In genomic region chr4:123403205-123403604, GRCh38 we compare ENCODE assay signal across 12 cellular contexts. TPM values are rescaled to one million over a fixed set of nuclear protein-coding genes. Genes with fewer than 3 reads are reported as not detected.
A peak's percentile ranks its signal among the peaks of the same experiment; 100 is the strongest.
DNase-seq lines count a peak whose midpoint lies in the region; ATAC-seq and TF ChIP-seq lines count a peak whose summit lies in the region.
"Had no signal": no experiment of that assay in that cellular context is flagged by ENCODE, and none has a peak within 500 bp of the region (broad histone marks: within the 10 kb centered on the region; RNA-seq: fewer than 3 reads in every experiment).

No MANE protein-coding gene starts in this region.

- H3K27me3 Mint-ChIP-seq in Calu3 (ENCODE audit: unreplicated experiment), result no peaks in the 10 kb centered on the region
- H3K27me3 Mint-ChIP-seq in brain, result peaks cover 17% of the 10 kb centered on the region
- peaks cover 5% of the 10 kb centered on the region for H3K27me3 Mint-ChIP-seq in neural crest cell (ENCODE audit: low read depth)
- H3K27me3 Mint-ChIP-seq in activated CD4-positive, alpha-beta T cell treated with anti-CD3 and anti-CD28 coated beads, Interleukin-2, amount 10 ng/mL, durations not matched to agents 7 days and 5 days, result peaks cover 4% of the 10 kb centered on the region

- H3K9ac ChIP-seq in IMR-90 (ENCODE audit: low read depth, low read length), result no peak overlapping the region

- peaks cover 8% of the 10 kb centered on the region; the same call in 1 of the 2 replicates for H3K9me1 ChIP-seq in IMR-90 (ENCODE audit: insufficient read depth, low read length)

- intact Hi-C loops in Calu3 (cut with micrococcal nuclease; ENCODE audit: unreplicated experiment), result no loop called here
- intact Hi-C loops in IMR-90 (cut with micrococcal nuclease), result no loop called here
- intact Hi-C loops in tibial artery (cut with DNase I; ENCODE audit: low total_unique reads), result loop anchor here (10.0 kb wide), 1 partner anchor 702 kb away; no protein-coding TSS in a partner anchor

- H3K36me3 Mint-ChIP-seq in Calu3 (ENCODE audit: insufficient read depth, unreplicated experiment) (peaks cover 62% of the 10 kb centered on the region), brain (peaks cover 58% of the 10 kb centered on the region), neural crest cell (ENCODE audit: low read depth) (peaks cover 34% of the 10 kb centered on the region)
- H3K36me3 Mint-ChIP-seq in activated CD4-positive, alpha-beta T cell treated with anti-CD3 and anti-CD28 coated beads, Interleukin-2, amount 10 ng/mL, durations not matched to agents 7 days and 5 days (ENCODE audit: low read depth), result peaks cover 29% of the 10 kb centered on the region

- no peak for TF ChIP-seq POLR2A in IMR-90 (IDR thresholded peaks at IDR 0.05; ENCODE audit: low read depth, low read length)

- H3K27me3 ChIP-seq in IMR-90 (ENCODE audit: control insufficient read depth, insufficient read depth, low read length), result no peaks in the 10 kb centered on the region
- H3K27me3 ChIP-seq in tibial artery, result no peaks in the 10 kb centered on the region

- H3K18ac ChIP-seq in IMR-90 (ENCODE audit: low read depth, low read length), result peak overlapping the region; percentile 15; the same call in 1 of the 2 replicates

- dilution Hi-C loops in IMR-90 (cut with HindIII; ENCODE audit: low sequenced_read_pairs, unreplicated experiment), result no loop called here

- TF ChIP-seq RAD21 in IMR-90 (IDR thresholded peaks at IDR 0.05; ENCODE audit: low read length), result no peak

- no peak overlapping the region for H2BK20ac ChIP-seq in IMR-90 (ENCODE audit: low read depth, low read length)

- no peak overlapping the region for H4K5ac ChIP-seq in IMR-90 (ENCODE audit: low read depth, low read length)

- no peak overlapping the region for H2BK5ac ChIP-seq in IMR-90 (ENCODE audit: low read depth, low read length, poor library complexity, severe bottlenecking)

- BruUV-seq in Calu3 (replicated peaks; lab: Mats Ljungman, UMichigan) (no TSS peak), IMR-90 (replicated peaks; lab: Mats Ljungman, UMichigan) (no TSS peak)

- H3K56ac ChIP-seq in IMR-90 (ENCODE audit: extremely low read depth, insufficient read depth, low read length), result no peak overlapping the region

- no peak overlapping the region for H2BK15ac ChIP-seq in IMR-90 (ENCODE audit: low read depth, low read length)

- no peak overlapping the region for H3K14ac ChIP-seq in IMR-90 (replicated peaks; ENCODE audit: low read depth, low read length)

- ATAC-seq in IMR-90 (ENCODE audit: low read depth), result no peak

- no peak overlapping the region for H4K8ac ChIP-seq in IMR-90 (ENCODE audit: low read depth in 2 of 2, low read length in 2 of 2)

- no peak overlapping the region for H3K4ac ChIP-seq in IMR-90 (ENCODE audit: low read depth, low read length)

- H3K27ac Mint-ChIP-seq in Calu3 (ENCODE audit: unreplicated experiment) (no peak overlapping the region), brain (peak overlapping the region in 3 of 5 experiments; percentile 96 to 100 (median 99)), neural crest cell (ENCODE audit: unreplicated experiment) (no peak overlapping the region)
- H3K27ac Mint-ChIP-seq in activated CD4-positive, alpha-beta T cell treated with anti-CD3 and anti-CD28 coated beads, Interleukin-2, amount 10 ng/mL, durations not matched to agents 7 days and 5 days, result no peak overlapping the region
- H3K27ac Mint-ChIP-seq: activated naive CD4-positive, alpha-beta T cell treated with anti-CD3 and anti-CD28 coated beads, Interleukin-2, amount 10 ng/mL, durations not matched to agents 7 days and 5 days had no signal

- H3K4me3 Mint-ChIP-seq in Calu3 (ENCODE audit: low read depth, unreplicated experiment) (peak overlapping the region; percentile 82), brain (peak overlapping the region; percentile 28 to 96 (median 90)), neural crest cell (peak overlapping the region; percentile 98)
- no peak overlapping the region for H3K4me3 Mint-ChIP-seq in activated CD4-positive, alpha-beta T cell treated with anti-CD3 and anti-CD28 coated beads, Interleukin-2, amount 10 ng/mL, durations not matched to agents 7 days and 5 days
- H3K4me3 Mint-ChIP-seq: activated naive CD4-positive, alpha-beta T cell treated with anti-CD3 and anti-CD28 coated beads, Interleukin-2, amount 10 ng/mL, durations not matched to agents 7 days and 5 days had no signal

- POLR2A ChIA-PET in IMR-90 (lab: Charles Lee; ENCODE audit: unreplicated experiment), result no interaction called here
- POLR2A ChIA-PET in activated CD4-positive, alpha-beta T cell treated with anti-CD3 and anti-CD28 coated beads, Interleukin-2, amount 10 ng/mL, durations not matched to agents 7 days and 5 days (lab: Charles Lee), result interaction anchor here (1.0 kb wide), 1 partner anchor 41 kb away, joined by 3 read pairs; no protein-coding TSS in a partner anchor

- CTCF ChIA-PET in Calu3 (lab: Charles Lee) (no interaction called here), IMR-90 (lab: Yijun Ruan, JAX) (no interaction called here)
- CTCF ChIA-PET in activated CD4-positive, alpha-beta T cell treated with anti-CD3 and anti-CD28 coated beads, Interleukin-2, amount 10 ng/mL, durations not matched to agents 7 days and 5 days (lab: Charles Lee), result interaction anchor here (1.0 kb wide), 2 partner anchors 11 to 15 kb away, joined by 3 read pairs; no protein-coding TSS in a partner anchor

- H3K36me3 ChIP-seq in IMR-90 (ENCODE audit: control insufficient read depth, insufficient read depth, low read length) (peaks cover 30% of the 10 kb centered on the region), tibial artery (peaks cover 19 to 26% (median 26%) of the 10 kb centered on the region in 3 donors)

- H3K9me3 ChIP-seq in IMR-90 (ENCODE audit: control insufficient read depth, insufficient read depth, low read length) (no peaks in the 10 kb centered on the region), tibial artery (no peaks in the 10 kb centered on the region)

- H3K4me1 ChIP-seq in IMR-90 (ENCODE audit: control insufficient read depth, insufficient read depth, low read length), result no peaks in the 10 kb centered on the region; the same call in none of the 2 replicates
- H3K4me1 ChIP-seq in tibial artery, result peaks cover 0 to 54% (median 18%) of the 10 kb centered on the region in 4 donors

- H2BK120ac ChIP-seq in IMR-90 (ENCODE audit: low read depth, low read length), result no peak overlapping the region

- no peak overlapping the region for H3K4me3 ChIP-seq in IMR-90 (ENCODE audit: insufficient read depth, low read depth, low read length)
- peak overlapping the region in 1 of 2 donors; percentile 93 for H3K4me3 ChIP-seq in tibial artery

- in situ Hi-C loops in IMR-90 (cut with MboI; ENCODE audit: low sequenced_read_pairs), result no loop called here

- no CpG with 5 or more reads among the region's 2 CpGs for WGBS in IMR-90 (ENCODE audit: extremely low coverage in 2 of 2, insufficient read length in 1 of 2), 2 experiments

- DNase-seq in Calu3, result no peak
- no peak for DNase-seq in IMR-90
- DNase-seq in neural crest cell (ENCODE audit: low read depth, low spot score), result no peak
- DNase-seq in tibial artery, result no peak
- no peak for DNase-seq in activated gamma-delta T cell treated with Interleukin-2 at 50 U/mL for 16 hours
- no peak for DNase-seq in hepatic stellate cell (ENCODE audit: low spot score)
- no peak for DNase-seq in activated CD4-positive, alpha-beta T cell treated with anti-CD3 and anti-CD28 coated beads, Interleukin-2, amount 10 ng/mL, durations not matched to agents 7 days and 5 days
- DNase-seq: activated naive CD4-positive, alpha-beta T cell treated with anti-CD3 and anti-CD28 coated beads, Interleukin-2, amount 10 ng/mL, durations not matched to agents 7 days and 5 days; DMS153; NCI-H2107; occipital lobe had no signal

- TF ChIP-seq CTCF in Calu3 (IDR thresholded peaks at IDR 0.05; ENCODE audit: unreplicated experiment), result no peak
- no peak for TF ChIP-seq CTCF in IMR-90 (conservative IDR thresholded peaks at IDR 0.05; ENCODE audit: low read depth, low read length)
- no peak for TF ChIP-seq CTCF in brain (conservative IDR thresholded peaks at IDR 0.05)
- TF ChIP-seq CTCF in neural crest cell (conservative IDR thresholded peaks at IDR 0.05), result no peak
- no peak for TF ChIP-seq CTCF in tibial artery (IDR thresholded peaks at IDR 0.05)

- H3K23ac ChIP-seq in IMR-90 (ENCODE audit: low read depth, low read length), result no peak overlapping the region

- H3K4me2 ChIP-seq in IMR-90 (ENCODE audit: low read depth, low read length), result 0 out of 2 replicates have a peak overlapping the region, but pooled peaks have one; percentile 6

- no peaks in the 10 kb centered on the region for H3K9me3 Mint-ChIP-seq in Calu3 (ENCODE audit: low read depth, unreplicated experiment)
- H3K9me3 Mint-ChIP-seq in brain, result peaks cover 0 to 3% (median 0%) of the 10 kb centered on the region in 5 experiments
- no peaks in the 10 kb centered on the region for H3K9me3 Mint-ChIP-seq in neural crest cell
- no peaks in the 10 kb centered on the region for H3K9me3 Mint-ChIP-seq in activated CD4-positive, alpha-beta T cell treated with anti-CD3 and anti-CD28 coated beads, Interleukin-2, amount 10 ng/mL, durations not matched to agents 7 days and 5 days
- H3K9me3 Mint-ChIP-seq: activated naive CD4-positive, alpha-beta T cell treated with anti-CD3 and anti-CD28 coated beads, Interleukin-2, amount 10 ng/mL, durations not matched to agents 7 days and 5 days had no signal

- H4K20me1 ChIP-seq in IMR-90 (ENCODE audit: insufficient read depth, low read length), result no peaks in the 10 kb centered on the region

- H2AK9ac ChIP-seq in IMR-90 (replicated peaks; ENCODE audit: low read depth, low read length, poor library complexity), result no peak overlapping the region

- no peak overlapping the region for H2AK5ac ChIP-seq in IMR-90 (ENCODE audit: low read depth, low read length)

- H3K27ac ChIP-seq in IMR-90 (ENCODE audit: insufficient read depth, low read length) (no peak overlapping the region), tibial artery (no peak overlapping the region)

- no peak overlapping the region for H2AFZ ChIP-seq in IMR-90 (replicated peaks; ENCODE audit: low read length, poor library complexity)

- H3K79me1 ChIP-seq in IMR-90 (ENCODE audit: low read depth in 1 of 2, low read length in 2 of 2), result peaks cover 9 to 42% of the 10 kb centered on the region in 2 experiments; a peak in 3 of 4 replicates

- H3K4me1 Mint-ChIP-seq in Calu3 (ENCODE audit: low read depth, unreplicated experiment) (peaks cover 24% of the 10 kb centered on the region), brain (peaks cover 70% of the 10 kb centered on the region), neural crest cell (peaks cover 71% of the 10 kb centered on the region)
- peaks cover 35% of the 10 kb centered on the region for H3K4me1 Mint-ChIP-seq in activated CD4-positive, alpha-beta T cell treated with anti-CD3 and anti-CD28 coated beads, Interleukin-2, amount 10 ng/mL, durations not matched to agents 7 days and 5 days

- H4K91ac ChIP-seq in IMR-90 (ENCODE audit: insufficient read depth, low read depth, low read length), result no peak overlapping the region

RNA-seq across cellular contexts. Expression of gene SPRY1, which starts 6.6 kb away (rescaled TPM):
- 38.5 and 45.5 TPM in 2 replicates for total RNA-seq in Calu3 (2022)
- total RNA-seq in IMR-90 (2012; rRNA removed), result 1.4 and 1.9 TPM in 2 replicates
- 2.2 and 2.6 TPM in 2 replicates for polyA plus RNA-seq in IMR-90 (2012; rRNA removed)
- 2.7 and 2.9 TPM in 2 replicates for polyA plus RNA-seq in IMR-90 (2012; cell fraction: cytosol; rRNA removed)
- polyA plus RNA-seq in IMR-90 (2012; cell fraction: nucleus; rRNA removed; ENCODE audit: low replicate concordance), result 1.8 and 3.7 TPM in 2 replicates
- 19.7 TPM for polyA plus RNA-seq in brain (ENCODE audit: insufficient read depth, low read depth, low replicate concordance)
- 125 and 134 TPM in 2 replicates for total RNA-seq in neural crest cell
- 1 to 10 TPM; 7.4 to 7.8 TPM for total RNA-seq in activated CD4-positive, alpha-beta T cell treated with anti-CD3 and anti-CD28 coated beads, Interleukin-2, amount 10 ng/mL, durations not matched to agents 7 days and 5 days

Comparison
In these comparisons a context has a peak if more than half of its experiments do, and no peak if none do; other contexts are left out.
1. H3K27ac Mint-ChIP-seq: peak in brain (3 of 5); none in Calu3 (single experiment), neural crest cell (single experiment) and activated CD4-positive, alpha-beta T cell treated with anti-CD3 and anti-CD28 coated beads, Interleukin-2, amount 10 ng/mL, durations not matched to agents 7 days and 5 days (single experiment).